In genomic region chr1:21906173-21907078, GRCh38 we compare ENCODE assay signal across 1 cellular context.
A peak's percentile ranks its signal among the peaks of the same experiment; 100 is the strongest.
TF ChIP-seq lines count a peak whose summit lies in the region.

No MANE protein-coding gene starts in this region.

TF ChIP-seq in K562, 482 proteins besides CTCF, POLR2A, EP300 and RAD21 (continued from another document and continues in another):
- no peak for TF ChIP-seq GTF2B (IDR thresholded peaks at IDR 0.05; ENCODE audit: extremely low read depth, insufficient read length)
- no peak for TF ChIP-seq PHF20 (IDR thresholded peaks at IDR 0.05; ENCODE audit: partially characterized antibody)
- peak in 1 of 2 experiments; percentile 52 for TF ChIP-seq AFF1 (IDR thresholded peaks at IDR 0.05; ENCODE audit: low read depth in 1 of 2, partially characterized antibody in 2 of 2)
- no peak for TF ChIP-seq SNIP1 (IDR thresholded peaks at IDR 0.05; ENCODE audit: low read depth)
- peak; percentile 11 for TF ChIP-seq CHD1 (IDR thresholded peaks at IDR 0.05; ENCODE audit: low read length)
- TF ChIP-seq PHB2 (IDR thresholded peaks at IDR 0.05; ENCODE audit: low read depth): no peak
- TF ChIP-seq ZBTB43 (CRISPR knock-in tag; IDR thresholded peaks at IDR 0.05): no peak
- TF ChIP-seq ATF1 (CRISPR knock-in tag; IDR thresholded peaks at IDR 0.05): no peak
- peak; percentile 61 for TF ChIP-seq ATF1 (tag; IDR thresholded peaks at IDR 0.05)
- TF ChIP-seq, protein P1, sequence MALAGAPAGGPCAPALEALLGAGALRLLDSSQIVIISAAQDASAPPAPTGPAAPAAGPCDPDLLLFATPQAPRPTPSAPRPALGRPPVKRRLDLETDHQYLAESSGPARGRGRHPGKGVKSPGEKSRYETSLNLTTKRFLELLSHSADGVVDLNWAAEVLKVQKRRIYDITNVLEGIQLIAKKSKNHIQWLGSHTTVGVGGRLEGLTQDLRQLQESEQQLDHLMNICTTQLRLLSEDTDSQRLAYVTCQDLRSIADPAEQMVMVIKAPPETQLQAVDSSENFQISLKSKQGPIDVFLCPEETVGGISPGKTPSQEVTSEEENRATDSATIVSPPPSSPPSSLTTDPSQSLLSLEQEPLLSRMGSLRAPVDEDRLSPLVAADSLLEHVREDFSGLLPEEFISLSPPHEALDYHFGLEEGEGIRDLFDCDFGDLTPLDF (CRISPR knock-in tag; IDR thresholded peaks at IDR 0.05): no peak
- no peak; the same call in 1 of the 2 replicates for TF ChIP-seq FOXO4 (CRISPR knock-in tag; IDR thresholded peaks at IDR 0.05)
- TF ChIP-seq, protein P2, sequence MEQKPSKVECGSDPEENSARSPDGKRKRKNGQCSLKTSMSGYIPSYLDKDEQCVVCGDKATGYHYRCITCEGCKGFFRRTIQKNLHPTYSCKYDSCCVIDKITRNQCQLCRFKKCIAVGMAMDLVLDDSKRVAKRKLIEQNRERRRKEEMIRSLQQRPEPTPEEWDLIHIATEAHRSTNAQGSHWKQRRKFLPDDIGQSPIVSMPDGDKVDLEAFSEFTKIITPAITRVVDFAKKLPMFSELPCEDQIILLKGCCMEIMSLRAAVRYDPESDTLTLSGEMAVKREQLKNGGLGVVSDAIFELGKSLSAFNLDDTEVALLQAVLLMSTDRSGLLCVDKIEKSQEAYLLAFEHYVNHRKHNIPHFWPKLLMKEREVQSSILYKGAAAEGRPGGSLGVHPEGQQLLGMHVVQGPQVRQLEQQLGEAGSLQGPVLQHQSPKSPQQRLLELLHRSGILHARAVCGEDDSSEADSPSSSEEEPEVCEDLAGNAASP (IDR thresholded peaks at IDR 0.05): no peak
- TF ChIP-seq GTF2F1 (IDR thresholded peaks at IDR 0.05; ENCODE audit: low read depth, low read length): no peak
- TF ChIP-seq ZNF24 (IDR thresholded peaks at IDR 0.05): no peak
- 0 out of 2 replicates have a peak, but pooled peaks have one; percentile 41 for TF ChIP-seq CLOCK (CRISPR knock-in tag; IDR thresholded peaks at IDR 0.05; ENCODE audit: borderline replicate concordance)
- TF ChIP-seq GABPA (tag; conservative IDR thresholded peaks at IDR 0.05; ENCODE audit: low read depth): no peak
- no peak for TF ChIP-seq SETDB1 (IDR thresholded peaks at IDR 0.05; ENCODE audit: low read length)
- TF ChIP-seq LARP7 (IDR thresholded peaks at IDR 0.05): no peak
- no peak for TF ChIP-seq ZNF354B (CRISPR knock-in tag; IDR thresholded peaks at IDR 0.05)
- TF ChIP-seq JUND (IDR thresholded peaks at IDR 0.05; ENCODE audit: borderline replicate concordance, low read depth, low read length): 0 out of 2 replicates have a peak, but pooled peaks have one; percentile 50
- TF ChIP-seq JUND (tag; IDR thresholded peaks at IDR 0.05; ENCODE audit: borderline replicate concordance, low read depth, low read length): peak; percentile 38; the same call in 1 of the 3 replicates
- no peak for TF ChIP-seq TAF9B (IDR thresholded peaks at IDR 0.05; ENCODE audit: partially characterized antibody)
- TF ChIP-seq, protein P3, sequence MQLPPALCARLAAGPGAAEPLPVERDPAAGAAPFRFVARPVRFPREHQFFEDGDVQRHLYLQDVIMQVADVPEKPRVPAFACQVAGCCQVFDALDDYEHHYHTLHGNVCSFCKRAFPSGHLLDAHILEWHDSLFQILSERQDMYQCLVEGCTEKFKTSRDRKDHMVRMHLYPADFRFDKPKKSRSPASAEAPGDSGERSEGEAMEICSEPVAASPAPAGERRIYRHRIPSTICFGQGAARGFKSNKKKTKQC (CRISPR knock-in tag; IDR thresholded peaks at IDR 0.05): no peak; the same call in 1 of the 2 replicates
- no peak for TF ChIP-seq XRCC4 (IDR thresholded peaks at IDR 0.05; ENCODE audit: extremely low read depth, insufficient read depth, insufficient read length)
- TF ChIP-seq, protein P4, sequence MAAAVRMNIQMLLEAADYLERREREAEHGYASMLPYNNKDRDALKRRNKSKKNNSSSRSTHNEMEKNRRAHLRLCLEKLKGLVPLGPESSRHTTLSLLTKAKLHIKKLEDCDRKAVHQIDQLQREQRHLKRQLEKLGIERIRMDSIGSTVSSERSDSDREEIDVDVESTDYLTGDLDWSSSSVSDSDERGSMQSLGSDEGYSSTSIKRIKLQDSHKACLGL (CRISPR knock-in tag; IDR thresholded peaks at IDR 0.05; ENCODE audit: borderline replicate concordance, poor library complexity, severe bottlenecking): no peak
- TF ChIP-seq ZNF436 (CRISPR knock-in tag; IDR thresholded peaks at IDR 0.05): no peak
- no peak for TF ChIP-seq U2AF1 (optimal IDR thresholded peaks at IDR 0.05; ENCODE audit: low read depth, low read length)
- TF ChIP-seq, protein P5, sequence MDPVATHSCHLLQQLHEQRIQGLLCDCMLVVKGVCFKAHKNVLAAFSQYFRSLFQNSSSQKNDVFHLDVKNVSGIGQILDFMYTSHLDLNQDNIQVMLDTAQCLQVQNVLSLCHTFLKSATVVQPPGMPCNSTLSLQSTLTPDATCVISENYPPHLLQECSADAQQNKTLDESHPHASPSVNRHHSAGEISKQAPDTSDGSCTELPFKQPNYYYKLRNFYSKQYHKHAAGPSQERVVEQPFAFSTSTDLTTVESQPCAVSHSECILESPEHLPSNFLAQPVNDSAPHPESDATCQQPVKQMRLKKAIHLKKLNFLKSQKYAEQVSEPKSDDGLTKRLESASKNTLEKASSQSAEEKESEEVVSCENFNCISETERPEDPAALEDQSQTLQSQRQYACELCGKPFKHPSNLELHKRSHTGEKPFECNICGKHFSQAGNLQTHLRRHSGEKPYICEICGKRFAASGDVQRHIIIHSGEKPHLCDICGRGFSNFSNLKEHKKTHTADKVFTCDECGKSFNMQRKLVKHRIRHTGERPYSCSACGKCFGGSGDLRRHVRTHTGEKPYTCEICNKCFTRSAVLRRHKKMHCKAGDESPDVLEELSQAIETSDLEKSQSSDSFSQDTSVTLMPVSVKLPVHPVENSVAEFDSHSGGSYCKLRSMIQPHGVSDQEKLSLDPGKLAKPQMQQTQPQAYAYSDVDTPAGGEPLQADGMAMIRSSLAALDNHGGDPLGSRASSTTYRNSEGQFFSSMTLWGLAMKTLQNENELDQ (CRISPR knock-in tag; IDR thresholded peaks at IDR 0.05; ENCODE audit: borderline replicate concordance): no peak
- no peak for TF ChIP-seq ILK (tag; IDR thresholded peaks at IDR 0.05; ENCODE audit: borderline replicate concordance, low read depth)
- TF ChIP-seq HNRNPUL1 (IDR thresholded peaks at IDR 0.05; ENCODE audit: low read length): no peak
- peak; percentile 92 for TF ChIP-seq SMARCA4 (IDR thresholded peaks at IDR 0.05)
- peak; percentile 77 for TF ChIP-seq KLF16 (IDR thresholded peaks at IDR 0.05)
- TF ChIP-seq VEZF1 (CRISPR knock-in tag; IDR thresholded peaks at IDR 0.05): peak; percentile 90
- no peak for TF ChIP-seq CHD2 (IDR thresholded peaks at IDR 0.05; ENCODE audit: low read depth, low read length)
- no peak for TF ChIP-seq CBX2 (IDR thresholded peaks at IDR 0.05; ENCODE audit: insufficient read depth, low read length, poor library complexity, severe bottlenecking)
- peak in 1 of 2 experiments; percentile 60; a peak in 1 of 3 replicates for TF ChIP-seq CBX3 (IDR thresholded peaks at IDR 0.05; ENCODE audit: borderline replicate concordance in 1 of 2, low read length in 2 of 2)
- peak; percentile 65 for TF ChIP-seq SOX6 (IDR thresholded peaks at IDR 0.05)
- no peak for TF ChIP-seq GABPB1 (CRISPR knock-in tag; IDR thresholded peaks at IDR 0.05)
- no peak for TF ChIP-seq SNAPC5 (CRISPR knock-in tag; IDR thresholded peaks at IDR 0.05)
- peak in 1 of 2 experiments; percentile 93; a peak in 2 of 4 replicates for TF ChIP-seq RCOR1 (IDR thresholded peaks at IDR 0.05; ENCODE audit: borderline replicate concordance in 1 of 2, low read depth in 2 of 2, low read length in 2 of 2)
- TF ChIP-seq LEF1 (IDR thresholded peaks at IDR 0.05): peak; percentile 80; the same call in 1 of the 2 replicates
- no peak for TF ChIP-seq HDGF (IDR thresholded peaks at IDR 0.05)
- TF ChIP-seq E2F3 (CRISPR knock-in tag; IDR thresholded peaks at IDR 0.05): 0 out of 2 replicates have a peak, but pooled peaks have one; percentile 43
- TF ChIP-seq FOSL1 (tag; conservative IDR thresholded peaks at IDR 0.05): peak; percentile 71
- TF ChIP-seq C11orf30 (IDR thresholded peaks at IDR 0.05; ENCODE audit: low read depth): no peak
- TF ChIP-seq TARDBP (IDR thresholded peaks at IDR 0.05): no peak
- no peak for TF ChIP-seq ZNF764 (CRISPR knock-in tag; IDR thresholded peaks at IDR 0.05; ENCODE audit: low read depth)
